ENCODE assay signal across 1 cellular context in genomic region chr10:72637398-72637857, GRCh38.
A peak's percentile ranks its signal among the peaks of the same experiment; 100 is the strongest.
TF ChIP-seq lines count a peak whose summit lies in the region.

No MANE protein-coding gene starts in this region.

TF ChIP-seq in K562, 482 proteins besides CTCF, POLR2A, EP300 and RAD21 (continued from another document and continues in another):
- TF ChIP-seq RREB1 (CRISPR knock-in tag; IDR thresholded peaks at IDR 0.05) = no peak
- no peak for TF ChIP-seq NFYB (IDR thresholded peaks at IDR 0.05; ENCODE audit: extremely low read depth, insufficient read length)
- TF ChIP-seq SNIP1 (IDR thresholded peaks at IDR 0.05; ENCODE audit: low read depth) = no peak
- TF ChIP-seq ZNF217 (CRISPR knock-in tag; IDR thresholded peaks at IDR 0.05) = no peak
- peak; percentile 57; the same call in 1 of the 2 replicates for TF ChIP-seq MTA1 (IDR thresholded peaks at IDR 0.05; ENCODE audit: borderline replicate concordance)
- no peak for TF ChIP-seq NR2F6 (CRISPR knock-in tag; IDR thresholded peaks at IDR 0.05)
- peak; percentile 100 for TF ChIP-seq NFE2 (IDR thresholded peaks at IDR 0.05; ENCODE audit: low read depth)
- no peak for TF ChIP-seq ZNF431 (CRISPR knock-in tag; IDR thresholded peaks at IDR 0.05)
- TF ChIP-seq XRCC3 (IDR thresholded peaks at IDR 0.05) = peak; percentile 97
- no peak for TF ChIP-seq ZNF586 (CRISPR knock-in tag; conservative IDR thresholded peaks at IDR 0.05)
- no peak for TF ChIP-seq KAT7 (CRISPR knock-in tag; IDR thresholded peaks at IDR 0.05; ENCODE audit: borderline replicate concordance)
- TF ChIP-seq TEAD4 (IDR thresholded peaks at IDR 0.05; ENCODE audit: low read length) = peak; percentile 73
- TF ChIP-seq TEAD4 (CRISPR knock-in tag; IDR thresholded peaks at IDR 0.05; ENCODE audit: borderline replicate concordance) = no peak
- no peak for TF ChIP-seq SETDB1 (IDR thresholded peaks at IDR 0.05; ENCODE audit: low read length)
- no peak for TF ChIP-seq U2AF2 (optimal IDR thresholded peaks at IDR 0.05; ENCODE audit: low read depth, low read length)
- no peak for TF ChIP-seq PCBP1 (IDR thresholded peaks at IDR 0.05; ENCODE audit: low read depth, low read length, poor library complexity, severe bottlenecking)
- no peak for TF ChIP-seq PHF21A (IDR thresholded peaks at IDR 0.05; ENCODE audit: borderline replicate concordance, low read depth)
- no peak for TF ChIP-seq DNMT1 (IDR thresholded peaks at IDR 0.05)
- no peak for TF ChIP-seq SAFB2 (IDR thresholded peaks at IDR 0.05; ENCODE audit: borderline replicate concordance, low read depth, low read length, severe bottlenecking)
- TF ChIP-seq ZKSCAN8 (CRISPR knock-in tag; IDR thresholded peaks at IDR 0.05) = 0 out of 2 replicates have a peak, but pooled peaks have one; percentile 20
- TF ChIP-seq DEAF1 (CRISPR knock-in tag; IDR thresholded peaks at IDR 0.05) = no peak
- TF ChIP-seq BCOR (IDR thresholded peaks at IDR 0.05) = no peak
- peak; percentile 57 for TF ChIP-seq MGA (IDR thresholded peaks at IDR 0.05)
- peak; percentile 82; the same call in 1 of the 2 replicates for TF ChIP-seq SMARCC2 (IDR thresholded peaks at IDR 0.05; ENCODE audit: low read depth)
- no peak for TF ChIP-seq ZNF398 (CRISPR knock-in tag; IDR thresholded peaks at IDR 0.05)
- TF ChIP-seq TAL1 (IDR thresholded peaks at IDR 0.05) = peak; percentile 56
- peak; percentile 100 for TF ChIP-seq NBN (IDR thresholded peaks at IDR 0.05; ENCODE audit: low read depth)
- TF ChIP-seq ZNF280A (IDR thresholded peaks at IDR 0.05; ENCODE audit: low read depth, partially characterized antibody) = peak; percentile 99
- TF ChIP-seq TCF7L2 (IDR thresholded peaks at IDR 0.05; ENCODE audit: low read depth, low read length) = no peak
- TF ChIP-seq IRF2 (CRISPR knock-in tag; IDR thresholded peaks at IDR 0.05) = no peak
- no peak for TF ChIP-seq ZNF165 (CRISPR knock-in tag; IDR thresholded peaks at IDR 0.05; ENCODE audit: borderline replicate concordance)
- TF ChIP-seq ATF4 (CRISPR knock-in tag; IDR thresholded peaks at IDR 0.05) = no peak
- peak; percentile 59 for TF ChIP-seq ZFP36 (IDR thresholded peaks at IDR 0.05; ENCODE audit: low read depth, low read length, partially characterized antibody)
- peak; percentile 24; the same call in 1 of the 2 replicates for TF ChIP-seq NFATC3 (IDR thresholded peaks at IDR 0.05)
- no peak for TF ChIP-seq CAMTA2 (CRISPR knock-in tag; conservative IDR thresholded peaks at IDR 0.05)
- TF ChIP-seq BDP1 (IDR thresholded peaks at IDR 0.05; ENCODE audit: insufficient read depth, insufficient read length) = no peak
- TF ChIP-seq POLR2AphosphoS2 (IDR thresholded peaks at IDR 0.05; ENCODE audit: low read length) = no peak
